11 cellular contexts compared by ENCODE assay signal in genomic region chr21:41615613-41616012, GRCh38.
DNase-seq lines count a peak whose midpoint lies in the region; ATAC-seq and TF ChIP-seq lines count a peak whose summit lies in the region.
"Had no signal": no experiment of that assay in that cellular context is flagged by ENCODE, and none has a peak within 500 bp of the region (broad histone marks: within the 10 kb centered on the region; RNA-seq: fewer than 3 reads in every experiment).

No MANE protein-coding gene starts in this region.

- intact Hi-C loops in PC-9 (cut with micrococcal nuclease; ENCODE audit: unreplicated experiment) = no loop called here

- no peaks in the 10 kb centered on the region for H3K9me2 ChIP-seq in PC-9 (ENCODE audit: insufficient read depth)
- no peaks in the 10 kb centered on the region for H3K9me2 ChIP-seq in MM.1S (replicated peaks; ENCODE audit: insufficient read depth, low read length)

- no peaks in the 10 kb centered on the region for H4K20me1 ChIP-seq in PC-9 (ENCODE audit: insufficient read depth)
- no peaks in the 10 kb centered on the region for H4K20me1 ChIP-seq in MM.1S (ENCODE audit: insufficient read depth, low read length)

- DNase-seq in AG04450 (ENCODE audit: low read depth, low spot score) (peak; percentile 94), PC-9 (peak in 1 of 2 experiments; percentile 77), epithelial cell of esophagus (ENCODE audit: low read depth) (peak; percentile 75), omental fat pad (ENCODE audit: low spot score) (no peak), MM.1S (no peak), NCI-H526 (lab: John Stamatoyannopoulos, UW) (no peak), iPS-NIHi7 (ENCODE audit: extremely low spot score) (no peak)
- no peak for DNase-seq in activated naive CD4-positive, alpha-beta T cell treated with Interleukin-2 at 50 U/mL for 16 hours
- DNase-seq: activated CD8-positive, alpha-beta memory T cell treated with anti-CD3 and anti-CD28 coated beads, Interleukin-2, amount 10 ng/mL, durations not matched to agents 7 days and 5 days had no signal

- H2AFZ ChIP-seq in PC-9 (no peak overlapping the region), MM.1S (ENCODE audit: low read length) (no peak overlapping the region)
- H2AFZ ChIP-seq: neural progenitor cell had no signal

- no TSS peak for BruUV-seq in PC-9 (replicated peaks; lab: Mats Ljungman, UMichigan)

- CTCF ChIA-PET in AG04450 (lab: Charles Lee) (interaction anchor here (0.8 to 3.5 kb wide), 6 partner anchors 12 to 445 kb away, joined by 3 to 34 read pairs (median 3); no protein-coding TSS in a partner anchor), PC-9 (lab: Charles Lee) (no interaction called here)

- POLR2A ChIA-PET in AG04450 (lab: Yijun Ruan, JAX) = interaction anchor here (0.7 to 1.3 kb wide), 3 partner anchors 15 to 425 kb away, joined by 3 to 14 read pairs (median 5); no protein-coding TSS in a partner anchor
- POLR2A ChIA-PET in PC-9 (lab: Charles Lee; ENCODE audit: unreplicated experiment) = interaction anchor here (0.5 to 0.6 kb wide), 3 partner anchors 16 to 63 kb away, joined by 3 to 5 read pairs (median 4); no protein-coding TSS in a partner anchor

- H3K36me3 ChIP-seq in PC-9 (ENCODE audit: low read depth) (no peaks in the 10 kb centered on the region), MM.1S (replicated peaks; ENCODE audit: insufficient read depth, low read length) (no peaks in the 10 kb centered on the region)
- H3K36me3 ChIP-seq: cardiac muscle cell, neural progenitor cell had no signal

- peaks cover 20% of the 10 kb centered on the region; the same call in 1 of the 2 replicates for H3F3A ChIP-seq in PC-9 (ENCODE audit: insufficient read depth, low read depth)
- no peaks in the 10 kb centered on the region for H3F3A ChIP-seq in MM.1S (ENCODE audit: insufficient read depth, low read length)

- H3K4me1 ChIP-seq in PC-9 (replicated peaks; ENCODE audit: insufficient read depth) (peaks cover 59% of the 10 kb centered on the region), MM.1S (ENCODE audit: low read length) (0 out of 2 replicates have a peak, but pooled peaks cover 11% of the 10 kb centered on the region)

- ATAC-seq in omental fat pad (ENCODE audit: low FRiP score) = peak; percentile 69
- ATAC-seq: activated CD8-positive, alpha-beta memory T cell treated with anti-CD3 and anti-CD28 coated beads, Interleukin-2, amount 10 ng/mL, durations not matched to agents 7 days and 5 days had no signal

- peaks cover 10% of the 10 kb centered on the region for H3K27me3 ChIP-seq in AG04450 (ENCODE audit: control insufficient read depth, insufficient read depth, low read length)
- H3K27me3 ChIP-seq in PC-9 (ENCODE audit: insufficient read depth, low read depth) = no peaks in the 10 kb centered on the region
- H3K27me3 ChIP-seq in MM.1S (replicated peaks; ENCODE audit: insufficient read depth, low read length) = peaks cover 77% of the 10 kb centered on the region
- H3K27me3 ChIP-seq: neural progenitor cell had no signal

- H3K27ac ChIP-seq in AG04450 (ENCODE audit: low read depth, low read length) (peak overlapping the region; percentile 97), PC-9 (peak overlapping the region; percentile 50), MM.1S (ENCODE audit: low read length) (no peak overlapping the region)
- H3K27ac ChIP-seq: cardiac muscle cell, neural progenitor cell had no signal

- H3K9ac ChIP-seq in MM.1S (ENCODE audit: low read length) = no peak overlapping the region
- H3K9ac ChIP-seq: neural progenitor cell had no signal

- TF ChIP-seq CTCF in AG04450 (IDR thresholded peaks at IDR 0.05; ENCODE audit: low read depth, low read length) (no peak), PC-9 (conservative IDR thresholded peaks at IDR 0.05) (no peak), epithelial cell of esophagus (IDR thresholded peaks at IDR 0.05; ENCODE audit: insufficient read depth, low read depth, low read length, missing control alignments) (no peak), omental fat pad (IDR thresholded peaks at IDR 0.05) (no peak), MM.1S (IDR thresholded peaks at IDR 0.05; ENCODE audit: low read length) (no peak)

- H3K4me2 ChIP-seq in PC-9 (peak overlapping the region; percentile 0; the same call in 1 of the 2 replicates), MM.1S (ENCODE audit: low read depth, low read length) (no peak overlapping the region)
- H3K4me2 ChIP-seq: neural progenitor cell had no signal

- H3K4me3 ChIP-seq in AG04450 (ENCODE audit: low read depth, low read length) (no peak overlapping the region), PC-9 (no peak overlapping the region), epithelial cell of esophagus (ENCODE audit: low read length) (no peak overlapping the region), MM.1S (ENCODE audit: low read length) (no peak overlapping the region)
- H3K4me3 ChIP-seq: cardiac muscle cell, neural progenitor cell had no signal

- H3K9me3 ChIP-seq in AG04450 (ENCODE audit: control insufficient read depth, insufficient read depth, low read length) (peaks cover 3% of the 10 kb centered on the region; the same call in 1 of the 2 replicates), PC-9 (ENCODE audit: insufficient read depth, low read depth) (no peaks in the 10 kb centered on the region), MM.1S (replicated peaks; ENCODE audit: insufficient read depth, low read length) (no peaks in the 10 kb centered on the region)

- H3K79me2 ChIP-seq in PC-9 (ENCODE audit: low read depth) (peaks cover 18% of the 10 kb centered on the region), MM.1S (ENCODE audit: low read length) (no peaks in the 10 kb centered on the region)

Comparison
In these comparisons a context has a peak if more than half of its experiments do, and no peak if none do; other contexts are left out.
1. DNase-seq: peak in AG04450 (single experiment) and epithelial cell of esophagus (single experiment); none in omental fat pad (single experiment), activated naive CD4-positive, alpha-beta T cell treated with Interleukin-2 at 50 U/mL for 16 hours (single experiment), MM.1S (single experiment), NCI-H526 (0 of 2) and iPS-NIHi7 (single experiment).